ENCODE assay signal across 9 cellular contexts in the genomic region with DNA sequence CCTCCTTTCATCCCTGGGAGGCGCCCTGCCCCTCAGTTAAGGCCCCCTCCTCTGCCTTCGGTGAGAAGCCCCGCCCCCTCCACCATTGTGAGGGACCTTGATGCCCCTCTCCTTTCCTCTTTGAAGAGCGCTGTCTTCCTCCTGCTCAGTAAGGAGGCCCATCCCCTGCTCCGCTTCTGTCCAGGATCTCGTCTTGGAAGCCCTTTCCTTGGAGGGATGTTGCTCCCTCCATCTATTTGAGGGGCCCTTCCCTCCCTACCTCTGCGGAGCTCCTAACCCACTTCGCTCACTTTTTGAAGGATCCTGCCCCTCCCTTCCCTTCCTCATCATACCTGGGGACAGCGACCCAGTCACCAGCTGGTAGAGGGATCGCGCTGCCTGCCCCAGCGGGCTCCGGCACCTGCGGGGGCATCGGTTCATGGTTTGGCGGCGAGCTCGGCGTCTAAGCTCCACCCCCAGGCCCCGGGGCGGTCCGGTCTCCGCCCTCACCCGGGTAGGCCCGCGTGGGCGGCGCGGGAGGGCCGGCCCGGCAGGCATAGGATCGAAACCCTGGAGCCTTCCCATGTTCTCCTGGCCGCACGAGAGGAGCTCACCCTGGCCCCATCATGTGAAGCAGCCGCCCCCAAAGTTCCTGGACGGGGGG. TPM values are rescaled to one million over a fixed set of nuclear protein-coding genes. Genes with fewer than 3 reads are reported as not detected.
DNase-seq lines count a peak whose midpoint lies in the region; ATAC-seq, FAIRE-seq and TF ChIP-seq lines count a peak whose summit lies in the region.
"Had no signal": no experiment of that assay in that cellular context is flagged by ENCODE, and none has a peak within 500 bp of the region (broad histone marks: within the 10 kb centered on the region; RNA-seq: fewer than 3 reads in every experiment).

No MANE protein-coding gene starts in this region.

- intact Hi-C loops in CD4-positive, alpha-beta memory T cell (cut with micrococcal nuclease), result loop anchor here (1.0 to 5.0 kb wide), 7 partner anchors 9 to 278 kb away; partner anchors contain the start of gene OGA
- intact Hi-C loops in activated CD8-positive, alpha-beta T cell treated with anti-CD3 and anti-CD28 coated beads for 36 hours (cut with micrococcal nuclease), result loop anchor here (2.0 to 5.0 kb wide), 2 partner anchors 171 to 233 kb away; no protein-coding TSS in a partner anchor
- intact Hi-C loops in stomach (cut with DNase I; ENCODE audit: low total_unique reads), result loop anchor here (10.0 kb wide), 1 partner anchor 175 kb away; no protein-coding TSS in a partner anchor

- no peaks in the 10 kb centered on the region for H3K27me3 ChIP-seq in CD4-positive, alpha-beta memory T cell (ENCODE audit: insufficient read depth, low read length)
- H3K27me3 ChIP-seq in HUES64 (ENCODE audit: insufficient read depth, low read length), result peaks cover 22% of the 10 kb centered on the region
- H3K27me3 ChIP-seq in H1 (replicated peaks in 1 of 4; ENCODE audit: control insufficient read depth in 3 of 4, extremely low read depth in 1 of 4, insufficient read depth in 3 of 4, low read length in 3 of 4), result peaks cover 3 to 18% (median 18%) of the 10 kb centered on the region in 4 experiments
- H3K27me3 ChIP-seq in stomach, result no peaks in the 10 kb centered on the region
- H3K27me3 ChIP-seq: ovary had no signal

- H3K79me1 ChIP-seq in H1 (ENCODE audit: low read depth, low read length), result no peaks in the 10 kb centered on the region; the same call in 1 of the 2 replicates

- peak overlapping the region in 1 of 2 donors; percentile 34 for H3K4me3 ChIP-seq in CD4-positive, alpha-beta memory T cell (ENCODE audit: low read length in 2 of 2)
- H3K4me3 ChIP-seq in HUES64 (ENCODE audit: low read length) (peak overlapping the region; percentile 76), H1 (ENCODE audit: extremely low read depth in 1 of 4, insufficient read depth in 2 of 4, low read depth in 3 of 4, low read length in 4 of 4) (peak overlapping the region; percentile 70 to 81 (median 76)), mesodermal cell (ENCODE audit: extremely low read depth, insufficient read depth, low read length, poor library complexity, severe bottlenecking) (peak overlapping the region; percentile 28), stomach (peak overlapping the region; percentile 33 to 51 (median 42))
- H3K4me3 ChIP-seq: ovary had no signal

- H2BK15ac ChIP-seq in H1 (ENCODE audit: low read length), result no peak overlapping the region

- no peak overlapping the region for H2AK5ac ChIP-seq in H1 (ENCODE audit: low read depth, low read length)

- POLR2A ChIA-PET in CD4-positive, alpha-beta memory T cell (lab: Charles Lee; ENCODE audit: partially characterized antibody), result interaction anchor here (1.5 to 4.3 kb wide), 4 partner anchors 9 to 229 kb away, joined by 5 to 61 read pairs (median 19); partner anchors contain the start of gene OGA
- POLR2A ChIA-PET in activated CD8-positive, alpha-beta T cell treated with anti-CD3 and anti-CD28 coated beads for 36 hours (lab: Charles Lee), result interaction anchor here (0.9 to 5.1 kb wide), 3 partner anchors 12 to 21 kb away, joined by 3 to 27 read pairs (median 4); partner anchors contain the start of gene OGA
- POLR2A ChIA-PET in H1 (lab: Charles Lee; ENCODE audit: partially characterized antibody), result interaction anchor here (1.0 to 3.2 kb wide), 5 partner anchors 9 to 218 kb away, joined by 4 to 16 read pairs (median 5); partner anchors contain the start of gene OGA

- H3K4me2 ChIP-seq in H1 (ENCODE audit: insufficient read depth in 1 of 2, low read depth in 2 of 2, low read length in 2 of 2), result peak overlapping the region; percentile 90 to 95

- no peak overlapping the region for H2BK20ac ChIP-seq in H1 (ENCODE audit: low read length)

- FAIRE-seq in H1 (lab: Jason Lieb, UNC), result no peak
- FAIRE-seq in HTR-8/SVneo (lab: Jason Lieb, UNC), result no peak

- H3K79me2 ChIP-seq in H1 (ENCODE audit: control insufficient read depth in 1 of 2, insufficient read depth in 2 of 2, low read length in 2 of 2), result no peaks in the 10 kb centered on the region

- no peaks in the 10 kb centered on the region for H3K9me3 ChIP-seq in CD4-positive, alpha-beta memory T cell (ENCODE audit: control insufficient read depth in 1 of 2, low read length in 2 of 2)
- H3K9me3 ChIP-seq in HUES64 (ENCODE audit: insufficient read depth, low read depth, low read length) (no peaks in the 10 kb centered on the region), H1 (ENCODE audit: insufficient read depth in 2 of 2, low read depth in 1 of 2, low read length in 1 of 2) (no peaks in the 10 kb centered on the region), mesodermal cell (ENCODE audit: control insufficient read depth, low read length) (no peaks in the 10 kb centered on the region), stomach (no peaks in the 10 kb centered on the region)
- H3K9me3 ChIP-seq: ovary had no signal

- H2AFZ ChIP-seq in H1 (ENCODE audit: low read length), result 0 out of 2 replicates have a peak overlapping the region, but pooled peaks have one; percentile 27

- 0 out of 2 replicates have a peak overlapping the region, but pooled peaks have one; percentile 34 for H3K9ac ChIP-seq in HUES64 (ENCODE audit: low read depth, low read length)
- H3K9ac ChIP-seq in H1 (replicated peaks in 1 of 4; ENCODE audit: extremely low read depth in 1 of 4, low read depth in 3 of 4, low read length in 3 of 4), result peak overlapping the region in 2 of 4 experiments; percentile 5 to 7; a peak in 3 of 7 replicates

- H2BK12ac ChIP-seq in H1 (ENCODE audit: low read depth, low read length), result no peak overlapping the region

- TF ChIP-seq EP300 in H1 (IDR thresholded peaks at IDR 0.05; ENCODE audit: borderline replicate concordance in 1 of 2, low read depth in 2 of 2, low read length in 2 of 2) (no peak), stomach (IDR thresholded peaks at IDR 0.05) (no peak)

- H3K18ac ChIP-seq in H1 (ENCODE audit: extremely low read depth, low read length), result peak overlapping the region; percentile 91

- CTCF ChIA-PET in CD4-positive, alpha-beta memory T cell (lab: Charles Lee; ENCODE audit: partially characterized antibody), result interaction anchor here (0.6 to 6.4 kb wide), 16 partner anchors 9 to 625 kb away, joined by 3 to 74 read pairs (median 8); partner anchors contain the start of gene OGA
- CTCF ChIA-PET in activated CD8-positive, alpha-beta T cell treated with anti-CD3 and anti-CD28 coated beads for 36 hours (lab: Charles Lee), result interaction anchor here (0.9 to 10.8 kb wide), 19 partner anchors 8 to 270 kb away, joined by 3 to 200 read pairs (median 8); partner anchors contain the start of genes HPS6 and OGA
- CTCF ChIA-PET in H1 (lab: Charles Lee; ENCODE audit: partially characterized antibody), result interaction anchor here (0.5 to 7.1 kb wide), 17 partner anchors 9 to 259 kb away, joined by 3 to 154 read pairs (median 8); partner anchors contain the start of genes HPS6 and OGA

- H4K8ac ChIP-seq in H1 (ENCODE audit: extremely low read depth, insufficient read depth, low read length), result peak overlapping the region; percentile 62; the same call in 1 of the 2 replicates

- H3K4ac ChIP-seq in H1 (replicated peaks; ENCODE audit: insufficient read length, low read depth, low read length), result no peak overlapping the region

- H4K5ac ChIP-seq in H1 (ENCODE audit: insufficient read length, low read depth, low read length), result no peak overlapping the region

- no peaks in the 10 kb centered on the region for H3K27me3 Mint-ChIP-seq in CD4-positive, alpha-beta memory T cell
- peaks cover 14% of the 10 kb centered on the region for H3K27me3 Mint-ChIP-seq in activated CD8-positive, alpha-beta T cell treated with anti-CD3 and anti-CD28 coated beads for 36 hours

- H3K4me1 Mint-ChIP-seq in CD4-positive, alpha-beta memory T cell, result peaks cover 39 to 73% (median 52%) of the 10 kb centered on the region in 4 donors
- peaks cover 55% of the 10 kb centered on the region for H3K4me1 Mint-ChIP-seq in activated CD8-positive, alpha-beta T cell treated with anti-CD3 and anti-CD28 coated beads for 36 hours (ENCODE audit: low read depth)

- peak overlapping the region in 6 of 7 donors; percentile 42 to 84 (median 71) for H3K27ac Mint-ChIP-seq in CD4-positive, alpha-beta memory T cell
- no peak overlapping the region for H3K27ac Mint-ChIP-seq in activated CD8-positive, alpha-beta T cell treated with anti-CD3 and anti-CD28 coated beads for 36 hours

- H4K20me1 ChIP-seq in H1 (replicated peaks in 1 of 2; ENCODE audit: control insufficient read depth in 1 of 2, insufficient read depth in 2 of 2, low read length in 2 of 2), result peaks cover 14 to 24% of the 10 kb centered on the region in 2 experiments

- H4K91ac ChIP-seq in H1 (replicated peaks; ENCODE audit: insufficient read length, low read length), result no peak overlapping the region

- no peak overlapping the region for H3K27ac ChIP-seq in CD4-positive, alpha-beta memory T cell (ENCODE audit: low read depth, low read length)
- H3K27ac ChIP-seq in HUES64 (ENCODE audit: low read depth, low read length) (no peak overlapping the region), H1 (ENCODE audit: low read depth, low read length) (no peak overlapping the region), mesodermal cell (ENCODE audit: low read depth, low read length, severe bottlenecking) (no peak overlapping the region), stomach (no peak overlapping the region)
- H3K27ac ChIP-seq: ovary had no signal

- peak; percentile 53 to 71 (median 56) for DNase-seq in CD4-positive, alpha-beta memory T cell
- peak; percentile 69 for DNase-seq in activated CD8-positive, alpha-beta T cell treated with anti-CD3 and anti-CD28 coated beads for 36 hours
- peak in 1 of 2 experiments; percentile 85 for DNase-seq in H1 (ENCODE audit: low read depth in 1 of 2, low spot score in 2 of 2)
- DNase-seq in stomach, result peak; percentile 60
- DNase-seq in NCI-H524 treated with DMSO at 0.1 percent for 48 hours (lab: John Stamatoyannopoulos, UW), result no peak
- DNase-seq in HTR-8/SVneo (ENCODE audit: insufficient read length, low spot score), result no peak

- H3K9me3 Mint-ChIP-seq in CD4-positive, alpha-beta memory T cell, result peaks cover 0 to 1% (median 0%) of the 10 kb centered on the region in 8 donors
- no peaks in the 10 kb centered on the region for H3K9me3 Mint-ChIP-seq in activated CD8-positive, alpha-beta T cell treated with anti-CD3 and anti-CD28 coated beads for 36 hours

- TF ChIP-seq POLR2A in H1 (IDR thresholded peaks at IDR 0.05; ENCODE audit: control extremely low read depth in 1 of 2, low read depth in 2 of 2, low read length in 2 of 2), result no peak
- TF ChIP-seq POLR2A in stomach (IDR thresholded peaks at IDR 0.05), result no peak

- peak; percentile 29 for ATAC-seq in activated CD8-positive, alpha-beta T cell treated with anti-CD3 and anti-CD28 coated beads for 36 hours

- no peak for TF ChIP-seq RAD21 in H1 (IDR thresholded peaks at IDR 0.05 in 1 of 2, conservative IDR thresholded peaks at IDR 0.05 in 1 of 2; ENCODE audit: low read depth in 2 of 2, low read length in 2 of 2)

- WGBS in HUES64, result 1% methylated on average over 36 of the region's 36 CpGs
- 2% methylated on average over 21 of the region's 36 CpGs; no CpG with 5 or more reads in 1 of the 2 experiments for WGBS in H1 (ENCODE audit: extremely low coverage in 1 of 2, insufficient coverage in 1 of 2, insufficient read length in 1 of 2, insufficient replicate concordance in 2 of 2, low coverage in 1 of 2, low lambda C conversion rate in 2 of 2, missing lambda C conversion rate in 1 of 2), 2 experiments
- WGBS in mesodermal cell (ENCODE audit: insufficient coverage in 2 of 2), 2 experiments, result 2 to 3% methylated on average over 30 to 31 of the region's 36 CpGs
- WGBS in stomach, 5 donors, result 12 to 25% (median 15%) methylated on average over 20 to 36 of the region's 36 CpGs

- peaks cover 55% of the 10 kb centered on the region for H3K4me1 ChIP-seq in CD4-positive, alpha-beta memory T cell (ENCODE audit: insufficient read depth, low read length)
- H3K4me1 ChIP-seq in HUES64 (ENCODE audit: insufficient read depth, low read length) (peaks cover 13% of the 10 kb centered on the region; the same call in 1 of the 2 replicates), H1 (replicated peaks in 1 of 4; ENCODE audit: control insufficient read depth in 3 of 4, insufficient read depth in 4 of 4, low read length in 3 of 4) (peaks cover 3 to 23% (median 14%) of the 10 kb centered on the region in 4 experiments), mesodermal cell (ENCODE audit: control insufficient read depth, insufficient read depth, low read length, poor library complexity, severe bottlenecking) (peaks cover 10% of the 10 kb centered on the region), stomach (peaks cover 24 to 55% (median 31%) of the 10 kb centered on the region in 4 donors)

- H2BK120ac ChIP-seq in H1 (replicated peaks; ENCODE audit: low read depth, low read length), result no peak overlapping the region

- H3K36me3 Mint-ChIP-seq in CD4-positive, alpha-beta memory T cell, result no peaks in the 10 kb centered on the region
- no peaks in the 10 kb centered on the region for H3K36me3 Mint-ChIP-seq in activated CD8-positive, alpha-beta T cell treated with anti-CD3 and anti-CD28 coated beads for 36 hours (ENCODE audit: low read depth)

- peak overlapping the region; percentile 27; the same call in 1 of the 2 replicates for H2BK5ac ChIP-seq in H1 (ENCODE audit: low read depth, low read length)

- peaks cover 18% of the 10 kb centered on the region for H3K23me2 ChIP-seq in H1 (ENCODE audit: low read depth, low read length)

- no peak overlapping the region for H3K23ac ChIP-seq in H1 (ENCODE audit: insufficient read length)

- no peak overlapping the region for H3K14ac ChIP-seq in H1 (ENCODE audit: insufficient read length)

- TF ChIP-seq CTCF in activated CD8-positive, alpha-beta T cell treated with anti-CD3 and anti-CD28 coated beads for 36 hours (IDR thresholded peaks at IDR 0.05), result no peak
- TF ChIP-seq CTCF in H1 (IDR thresholded peaks at IDR 0.05; ENCODE audit: control extremely low read depth in 1 of 3, insufficient read depth in 1 of 3, low read depth in 1 of 3, low read length in 3 of 3) (no peak), stomach (IDR thresholded peaks at IDR 0.05) (no peak)

- H3K4me3 Mint-ChIP-seq in CD4-positive, alpha-beta memory T cell, result peak overlapping the region; percentile 82 to 99 (median 90)
- H3K4me3 Mint-ChIP-seq in activated CD8-positive, alpha-beta T cell treated with anti-CD3 and anti-CD28 coated beads for 36 hours, result peak overlapping the region; percentile 77

- H3K56ac ChIP-seq in H1 (replicated peaks; ENCODE audit: insufficient read length, low read depth, low read length), result no peak overlapping the region

- H3K36me3 ChIP-seq in CD4-positive, alpha-beta memory T cell (ENCODE audit: insufficient read depth, low read length), result no peaks in the 10 kb centered on the region
- H3K36me3 ChIP-seq in HUES64 (ENCODE audit: insufficient read depth, low read length) (no peaks in the 10 kb centered on the region), H1 (ENCODE audit: control insufficient read depth in 2 of 4, insufficient read depth in 4 of 4, low read length in 3 of 4) (no peaks in the 10 kb centered on the region), mesodermal cell (ENCODE audit: control insufficient read depth, insufficient read depth, low read length) (no peaks in the 10 kb centered on the region), stomach (peaks cover 0 to under 1% (median 0%) of the 10 kb centered on the region in 4 donors)
- H3K36me3 ChIP-seq: ovary had no signal

RNA-seq across cellular contexts. Expression of gene KCNIP2, which starts 4.1 kb away (rescaled TPM):
- 1 to 10 TPM; 3.4 to 4.3 TPM for total RNA-seq in CD4-positive, alpha-beta memory T cell
- 1 to 10 TPM in 1 of 2 donors, under 1 TPM in 1; 0.79 to 1.2 TPM for polyA plus RNA-seq in CD4-positive, alpha-beta memory T cell
- 1.5 TPM for polyA plus RNA-seq in HUES64 (2013, experiment 1 of 2)
- polyA plus RNA-seq in HUES64 (2013, experiment 2 of 2), result 3.2 TPM
- 1 to 10 TPM; 2.4 to 3.1 TPM for total RNA-seq in activated CD8-positive, alpha-beta T cell treated with anti-CD3 and anti-CD28 coated beads for 36 hours
- 4.7 and 6.0 TPM in 2 replicates for total RNA-seq in H1 (2021; fragmentation: NEBNext Ultra II Directional; extraction: Animal tissue kit (Norgen Biotek cat#: 25700))
- polyA plus RNA-seq in H1 (2011; rRNA removed) (2.7 and 3.5 TPM in 2 replicates), stomach (1 to 10 TPM in 1 of 3 donors, under 1 TPM in 1, not detected in 1; 0.62 to 1.3 TPM)
- polyA plus RNA-seq in H1 (2011; cell fraction: cytosol; rRNA removed), result 3.2 TPM
- 15.8 TPM for polyA plus RNA-seq in H1 (2011; cell fraction: nucleus; rRNA removed)
- polyA plus RNA-seq in H1 (2012, experiment 1 of 2), result 4.9 to 7.2 TPM (median 5.8 TPM) in 4 replicates
- 2.4 TPM for polyA plus RNA-seq in H1 (2012, experiment 2 of 2)
- 3.4 TPM for polyA plus RNA-seq in H1 (2013, experiment 1 of 2)
- 3.1 TPM for polyA plus RNA-seq in H1 (2013, experiment 2 of 2)
- 3.1 and 6.2 TPM in 2 replicates for polyA minus RNA-seq in H1 (2011; rRNA and poly(A)+ RNA removed)
- 1.8 TPM for polyA minus RNA-seq in H1 (2011; cell fraction: cytosol; rRNA and poly(A)+ RNA removed)
- polyA minus RNA-seq in H1 (2011; cell fraction: nucleus; rRNA and poly(A)+ RNA removed), result 2.9 TPM
- 2.9 TPM for polyA plus RNA-seq in mesodermal cell (2013, experiment 1 of 2)
- 2.3 TPM for polyA plus RNA-seq in mesodermal cell (2013, experiment 2 of 2)
- 1 to 10 TPM in 3 of 5 donors, not detected in 2; 1.2 to 5.7 (median 2.4) TPM for total RNA-seq in stomach

RNA-seq across cellular contexts. Expression of gene OGA, which starts 21.3 kb away (rescaled TPM):
- 100 to 1,000 TPM; 307 to 325 TPM for total RNA-seq in CD4-positive, alpha-beta memory T cell
- polyA plus RNA-seq in CD4-positive, alpha-beta memory T cell, result 10 to 100 TPM; 26.6 to 49.2 TPM
- polyA plus RNA-seq in HUES64 (2013, experiment 1 of 2), result 61.0 TPM
- polyA plus RNA-seq in HUES64 (2013, experiment 2 of 2), result 71.3 TPM
- total RNA-seq in activated CD8-positive, alpha-beta T cell treated with anti-CD3 and anti-CD28 coated beads for 36 hours, result 100 to 1,000 TPM; 125 to 130 TPM
- 104 and 107 TPM in 2 replicates for total RNA-seq in H1 (2021; fragmentation: NEBNext Ultra II Directional; extraction: Animal tissue kit (Norgen Biotek cat#: 25700))
- 18.5 and 31.2 TPM in 2 replicates for polyA plus RNA-seq in H1 (2011; rRNA removed)
- polyA plus RNA-seq in H1 (2011; cell fraction: cytosol; rRNA removed), result 52.9 TPM
- 24.2 TPM for polyA plus RNA-seq in H1 (2011; cell fraction: nucleus; rRNA removed)
- 61.6 to 114 TPM (median 70.9 TPM) in 4 replicates for polyA plus RNA-seq in H1 (2012, experiment 1 of 2)
- polyA plus RNA-seq in H1 (2012, experiment 2 of 2), result 5.0 TPM
- polyA plus RNA-seq in H1 (2013, experiment 1 of 2), result 47.3 TPM
- 43.2 TPM for polyA plus RNA-seq in H1 (2013, experiment 2 of 2)
- 74.1 and 83.4 TPM in 2 replicates for polyA minus RNA-seq in H1 (2011; rRNA and poly(A)+ RNA removed)
- polyA minus RNA-seq in H1 (2011; cell fraction: cytosol; rRNA and poly(A)+ RNA removed), result 56.7 TPM
- 59.1 TPM for polyA minus RNA-seq in H1 (2011; cell fraction: nucleus; rRNA and poly(A)+ RNA removed)
- 88.5 TPM for polyA plus RNA-seq in mesodermal cell (2013, experiment 1 of 2)
- 80.1 TPM for polyA plus RNA-seq in mesodermal cell (2013, experiment 2 of 2)
- 100 to 1,000 TPM; 123 to 312 (median 233) TPM for total RNA-seq in stomach
- polyA plus RNA-seq in stomach, result 10 to 100 TPM; 18.9 to 41.7 (median 28.0) TPM

RNA-seq across cellular contexts. Expression of gene NPM3, which starts 56.3 kb away (rescaled TPM):
- total RNA-seq in CD4-positive, alpha-beta memory T cell, result 10 to 100 TPM; 11.1 to 12.4 TPM
- polyA plus RNA-seq in CD4-positive, alpha-beta memory T cell, result 1 to 10 TPM; 5.3 to 6.8 TPM
- 137 TPM for polyA plus RNA-seq in HUES64 (2013, experiment 1 of 2)
- polyA plus RNA-seq in HUES64 (2013, experiment 2 of 2), result 136 TPM
- total RNA-seq in activated CD8-positive, alpha-beta T cell treated with anti-CD3 and anti-CD28 coated beads for 36 hours, result 100 to 1,000 TPM; 235 to 264 TPM
- 175 and 177 TPM in 2 replicates for total RNA-seq in H1 (2021; fragmentation: NEBNext Ultra II Directional; extraction: Animal tissue kit (Norgen Biotek cat#: 25700))
- polyA plus RNA-seq in H1 (2011; rRNA removed), result 127 and 218 TPM in 2 replicates
- 212 TPM for polyA plus RNA-seq in H1 (2011; cell fraction: cytosol; rRNA removed)
- 161 TPM for polyA plus RNA-seq in H1 (2011; cell fraction: nucleus; rRNA removed)
- 128 to 179 TPM (median 167 TPM) in 4 replicates for polyA plus RNA-seq in H1 (2012, experiment 1 of 2)
- polyA plus RNA-seq in H1 (2012, experiment 2 of 2), result 207 TPM
- 148 TPM for polyA plus RNA-seq in H1 (2013, experiment 1 of 2)
- 152 TPM for polyA plus RNA-seq in H1 (2013, experiment 2 of 2)
- 65.5 and 89.5 TPM in 2 replicates for polyA minus RNA-seq in H1 (2011; rRNA and poly(A)+ RNA removed)
- polyA minus RNA-seq in H1 (2011; cell fraction: cytosol; rRNA and poly(A)+ RNA removed), result 40.7 TPM
- 29.7 TPM for polyA minus RNA-seq in H1 (2011; cell fraction: nucleus; rRNA and poly(A)+ RNA removed)
- 65.8 TPM for polyA plus RNA-seq in mesodermal cell (2013, experiment 1 of 2)
- 59.4 TPM for polyA plus RNA-seq in mesodermal cell (2013, experiment 2 of 2)
- total RNA-seq in stomach, result 10 to 100 TPM in 3 of 5 donors, 1 to 10 TPM in 1, not detected in 1; 2.3 to 68.1 (median 32.6) TPM
- polyA plus RNA-seq in stomach, result 10 to 100 TPM; 22.0 to 30.2 (median 26.0) TPM

Comparison
In these comparisons a context has a peak if more than half of its experiments do, and no peak if none do; other contexts are left out.
1. DNase-seq: peak in CD4-positive, alpha-beta memory T cell (5 of 5), activated CD8-positive, alpha-beta T cell treated with anti-CD3 and anti-CD28 coated beads for 36 hours (single experiment) and stomach (single experiment); none in NCI-H524 treated with DMSO at 0.1 percent for 48 hours (single experiment) and HTR-8/SVneo (single experiment).